ENCODE assay signal across 11 cellular contexts in the genomic region with DNA sequence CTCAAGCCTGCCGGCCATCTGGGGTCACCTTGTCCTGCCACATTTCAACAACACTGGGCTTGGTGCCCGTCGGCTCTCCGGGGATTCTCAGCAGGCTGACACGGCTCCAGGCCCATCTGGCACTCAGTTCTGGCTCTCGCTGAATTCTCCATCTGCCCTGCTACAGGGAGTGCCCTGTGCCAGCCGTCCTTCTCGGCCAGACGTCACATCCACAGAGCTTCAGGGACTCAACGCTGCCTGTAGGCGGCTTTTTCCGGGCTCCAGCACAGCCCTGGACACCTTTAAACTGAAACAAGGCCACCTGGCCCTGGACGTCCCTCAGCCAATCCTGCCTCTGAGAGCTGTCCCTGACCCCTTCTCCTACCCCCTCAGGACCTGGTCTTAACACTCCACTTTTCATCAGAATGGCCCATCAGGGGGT. TPM values are rescaled to one million over a fixed set of nuclear protein-coding genes. Genes with fewer than 3 reads are reported as not detected.
DNase-seq lines count a peak whose midpoint lies in the region; ATAC-seq and TF ChIP-seq lines count a peak whose summit lies in the region.
"Had no signal": no experiment of that assay in that cellular context is flagged by ENCODE, and none has a peak within 500 bp of the region (broad histone marks: within the 10 kb centered on the region; RNA-seq: fewer than 3 reads in every experiment).

No MANE protein-coding gene starts in this region.

- no peak for TF ChIP-seq CTCF in MM.1S (IDR thresholded peaks at IDR 0.05; ENCODE audit: low read length)
- peak in 1 of 2 donors; percentile 32 for TF ChIP-seq CTCF in right atrium auricular region (IDR thresholded peaks at IDR 0.05)
- TF ChIP-seq CTCF in testis (IDR thresholded peaks at IDR 0.05) = no peak

- H3K9ac ChIP-seq in MM.1S (ENCODE audit: low read length) (no peak overlapping the region), adipocyte (ENCODE audit: low read length) (no peak overlapping the region)

- no peaks in the 10 kb centered on the region for H3K36me3 ChIP-seq in MM.1S (replicated peaks; ENCODE audit: insufficient read depth, low read length)
- no peaks in the 10 kb centered on the region for H3K36me3 ChIP-seq in adipocyte (ENCODE audit: control insufficient read depth, insufficient read depth, low read length, severe bottlenecking)
- no peaks in the 10 kb centered on the region for H3K36me3 ChIP-seq in right atrium auricular region
- no peaks in the 10 kb centered on the region for H3K36me3 ChIP-seq in testis (ENCODE audit: low read depth, missing control alignments)

- H4K20me1 ChIP-seq in MM.1S (ENCODE audit: insufficient read depth, low read length) = no peaks in the 10 kb centered on the region

- 23 to 29% methylated on average over 6 to 13 of the region's 13 CpGs for whole genome bisulfite sequencing in testis, 2 donors

- 0 out of 2 replicates have a peak, but pooled peaks cover 3% of the 10 kb centered on the region for H3K27me3 ChIP-seq in MM.1S (replicated peaks; ENCODE audit: insufficient read depth, low read length)
- peaks cover 18% of the 10 kb centered on the region for H3K27me3 ChIP-seq in adipocyte (replicated peaks; ENCODE audit: control insufficient read depth, insufficient read depth, low read length)
- H3K27me3 ChIP-seq in right atrium auricular region = no peaks in the 10 kb centered on the region
- no peaks in the 10 kb centered on the region for H3K27me3 ChIP-seq in testis

- intact Hi-C loops in testis (cut with DNase I; ENCODE audit: low total_unique reads) = no loop called here

- no peaks in the 10 kb centered on the region for H3K79me2 ChIP-seq in MM.1S (ENCODE audit: low read length)

- H3K27ac ChIP-seq in MM.1S (ENCODE audit: low read length) = no peak overlapping the region
- H3K27ac ChIP-seq in right atrium auricular region = peak overlapping the region; percentile 85 to 91
- no peak overlapping the region for H3K27ac ChIP-seq in testis
- H3K27ac ChIP-seq: SK-N-MC had no signal

- H3K4me1 ChIP-seq in MM.1S (ENCODE audit: low read length) = no peaks in the 10 kb centered on the region
- H3K4me1 ChIP-seq in adipocyte (ENCODE audit: control insufficient read depth, insufficient read depth, low read length) = peaks cover 13% of the 10 kb centered on the region
- H3K4me1 ChIP-seq in right atrium auricular region = peaks cover 0 to 13% of the 10 kb centered on the region in 2 donors
- peaks cover 5% of the 10 kb centered on the region for H3K4me1 ChIP-seq in testis

- no peaks in the 10 kb centered on the region for H3F3A ChIP-seq in MM.1S (ENCODE audit: insufficient read depth, low read length)

- no peak for TF ChIP-seq POLR2A in testis (IDR thresholded peaks at IDR 0.05)

- H3K9me2 ChIP-seq in MM.1S (replicated peaks; ENCODE audit: insufficient read depth, low read length) = no peaks in the 10 kb centered on the region

- H3K9me3 ChIP-seq in MM.1S (replicated peaks; ENCODE audit: insufficient read depth, low read length) = no peaks in the 10 kb centered on the region
- peaks cover 8% of the 10 kb centered on the region for H3K9me3 ChIP-seq in adipocyte (ENCODE audit: control insufficient read depth, low read length)
- no peaks in the 10 kb centered on the region for H3K9me3 ChIP-seq in right atrium auricular region
- H3K9me3 ChIP-seq in testis = no peaks in the 10 kb centered on the region

- H2AFZ ChIP-seq in MM.1S (ENCODE audit: low read length) = 0 out of 2 replicates have a peak overlapping the region, but pooled peaks have one; percentile 20

- no peak for ATAC-seq in HG02840 (IDR thresholded peaks at IDR 0.05; ENCODE audit: low FRiP score, unreplicated experiment)

- H3K4me2 ChIP-seq in MM.1S (ENCODE audit: low read depth, low read length) = no peak overlapping the region

- DNase-seq in MM.1S = peak; percentile 9
- peak; percentile 10 for DNase-seq in adipocyte (ENCODE audit: low read depth)
- peak; percentile 71 for DNase-seq in right atrium auricular region (ENCODE audit: low spot score)
- peak; percentile 32 for DNase-seq in testis
- DNase-seq in NOMO-1 treated with DMSO at 0.1 percent for 48 hours (lab: John Stamatoyannopoulos, UW; ENCODE audit: unreplicated experiment) = no peak
- no peak for DNase-seq in activated effector memory CD4-positive, alpha-beta T cell treated with anti-CD3 and anti-CD28 coated beads, Interleukin-2, amount 50 U/mL, for 16 hours
- no peak for DNase-seq in kidney glomerular epithelial cell (lab: John Stamatoyannopoulos, UW)
- DNase-seq: mesenchymal stem cell had no signal

- H3K4me3 ChIP-seq in MM.1S (ENCODE audit: low read length) (no peak overlapping the region), adipocyte (ENCODE audit: low read length) (no peak overlapping the region), right atrium auricular region (no peak overlapping the region), testis (no peak overlapping the region)
- H3K4me3 ChIP-seq: SK-N-MC had no signal

RNA-seq across cellular contexts. Expression of gene TMEM130, which starts 43.0 kb away (rescaled TPM):
- total RNA-seq in right atrium auricular region = 1 to 10 TPM in 1 of 2 donors, not detected in 1; 1.1 TPM
- total RNA-seq in testis = 100 to 1,000 TPM in 1 of 2 donors, 10 to 100 TPM in 1; 84.6 to 106 TPM
- 131 TPM for polyA plus RNA-seq in testis (ENCODE audit: insufficient read depth, low read depth, low replicate concordance)
- total RNA-seq: endothelial cell of umbilical vein had no signal
- polyA plus RNA-seq: endothelial cell of umbilical vein had no signal

RNA-seq across cellular contexts. Expression of gene TRRAP, which starts 51.5 kb away (rescaled TPM):
- total RNA-seq in right atrium auricular region (10 to 100 TPM; 23.4 to 24.3 TPM), testis (100 to 1,000 TPM; 119 to 120 TPM)
- polyA plus RNA-seq in testis (ENCODE audit: insufficient read depth, low read depth, low replicate concordance) = 45.6 TPM

Comparison
In these comparisons a context has a peak if more than half of its experiments do, and no peak if none do; other contexts are left out.
1. DNase-seq: peak in MM.1S (single experiment), adipocyte (single experiment), right atrium auricular region (single experiment) and testis (single experiment); none in NOMO-1 treated with DMSO at 0.1 percent for 48 hours (single experiment), activated effector memory CD4-positive, alpha-beta T cell treated with anti-CD3 and anti-CD28 coated beads, Interleukin-2, amount 50 U/mL, for 16 hours (single experiment) and kidney glomerular epithelial cell (single experiment).
2. H3K27ac ChIP-seq: peak in right atrium auricular region (2 of 2); none in MM.1S (single experiment) and testis (0 of 2).
3. RNA of gene TMEM130, which starts 43.0 kb away (total RNA-seq): 84.6 to 106 TPM in testis; 1.1 TPM in right atrium auricular region; every median in the first group is over 10 times any median in the second.
4. RNA of gene TRRAP, which starts 51.5 kb away (total RNA-seq): 119 to 120 TPM in testis; 23.4 to 24.3 TPM in right atrium auricular region; every median in the first group is over 4 times any median in the second.